In genomic region chr2:232310690-232311089, GRCh38 we compare ENCODE assay signal across 15 cellular contexts.
DNase-seq lines count a peak whose midpoint lies in the region; ATAC-seq and TF ChIP-seq lines count a peak whose summit lies in the region.
"Had no signal": no experiment of that assay in that cellular context is flagged by ENCODE, and none has a peak within 500 bp of the region (broad histone marks: within the 10 kb centered on the region; RNA-seq: fewer than 3 reads in every experiment).

No MANE protein-coding gene starts in this region.

- H3K36me3 ChIP-seq in CD4-positive, CD25-positive, alpha-beta regulatory T cell (ENCODE audit: control insufficient read depth, insufficient read depth, low read length), result no peaks in the 10 kb centered on the region
- H3K36me3 ChIP-seq: BE2C had no signal

- no peaks in the 10 kb centered on the region for H3K9me3 ChIP-seq in CD4-positive, CD25-positive, alpha-beta regulatory T cell (ENCODE audit: control insufficient read depth in 2 of 2, low read length in 2 of 2)
- H3K9me3 ChIP-seq: BE2C had no signal

- H3K4me1 ChIP-seq in CD4-positive, CD25-positive, alpha-beta regulatory T cell (ENCODE audit: control insufficient read depth, insufficient read depth, low read length, poor library complexity, severe bottlenecking), result peaks cover 58% of the 10 kb centered on the region
- H3K4me1 ChIP-seq: BE2C had no signal

- no peaks in the 10 kb centered on the region for H3K27me3 Mint-ChIP-seq in CD4-positive, CD25-positive, alpha-beta regulatory T cell
- no peaks in the 10 kb centered on the region for H3K27me3 Mint-ChIP-seq in activated naive CD8-positive, alpha-beta T cell treated with anti-CD3 and anti-CD28 coated beads, Interleukin-2, amount 10 ng/mL, durations not matched to agents 7 days and 5 days
- no peaks in the 10 kb centered on the region for H3K27me3 Mint-ChIP-seq in natural killer cell (ENCODE audit: low read depth in 2 of 2)
- H3K27me3 Mint-ChIP-seq: progenitor cell of endocrine pancreas had no signal

- H3K9me3 Mint-ChIP-seq in CD4-positive, CD25-positive, alpha-beta regulatory T cell, result peaks cover 0 to 5% (median 0%) of the 10 kb centered on the region in 7 donors
- peaks cover 9% of the 10 kb centered on the region for H3K9me3 Mint-ChIP-seq in activated naive CD8-positive, alpha-beta T cell treated with anti-CD3 and anti-CD28 coated beads, Interleukin-2, amount 10 ng/mL, durations not matched to agents 7 days and 5 days
- H3K9me3 Mint-ChIP-seq in natural killer cell, result no peaks in the 10 kb centered on the region

- H3K4me1 Mint-ChIP-seq in CD4-positive, CD25-positive, alpha-beta regulatory T cell, result peaks cover 27 to 83% (median 61%) of the 10 kb centered on the region in 4 donors
- peaks cover 74% of the 10 kb centered on the region for H3K4me1 Mint-ChIP-seq in activated naive CD8-positive, alpha-beta T cell treated with anti-CD3 and anti-CD28 coated beads, Interleukin-2, amount 10 ng/mL, durations not matched to agents 7 days and 5 days
- peaks cover 74 to 85% of the 10 kb centered on the region in 2 donors for H3K4me1 Mint-ChIP-seq in natural killer cell

- ATAC-seq in CD4-positive, CD25-positive, alpha-beta regulatory T cell (ENCODE audit: low read depth in 2 of 2), result no peak
- ATAC-seq in activated naive CD8-positive, alpha-beta T cell treated with anti-CD3 and anti-CD28 coated beads, Interleukin-2, amount 10 ng/mL, durations not matched to agents 7 days and 5 days (ENCODE audit: low read depth), result no peak
- ATAC-seq in natural killer cell (no peak), HG03521 (IDR thresholded peaks at IDR 0.05; ENCODE audit: unreplicated experiment) (no peak), HG02885 (IDR thresholded peaks at IDR 0.05; ENCODE audit: poor library complexity, unreplicated experiment) (no peak)

- no peak for DNase-seq in CD4-positive, CD25-positive, alpha-beta regulatory T cell
- DNase-seq in GM03348 (ENCODE audit: low spot score) (peak; percentile 42), natural killer cell (no peak), EL (no peak)
- DNase-seq in activated naive CD8-positive, alpha-beta T cell treated with anti-CD3 and anti-CD28 coated beads, Interleukin-2, amount 10 ng/mL, durations not matched to agents 7 days and 5 days, result no peak
- DNase-seq: activated CD4-positive, CD25-positive, alpha-beta regulatory T cell treated with anti-CD3 and anti-CD28 coated beads, Interleukin-2, amount 50 U/mL, for 72 hours; BE2C; DMS79 treated with DMSO at 0.1 percent for 48 hours; Karpas-422; NCI-H1417 treated with DMSO at 0.1 percent for 48 hours; stimulated activated CD4-positive, alpha-beta T cell treated with anti-CD3 and anti-CD28 coated beads, Interleukin-12 subunit alpha, Interleukin-12 subunit beta, amount 100 ng/mL, for 4 hours had no signal

- H3K4me3 Mint-ChIP-seq in CD4-positive, CD25-positive, alpha-beta regulatory T cell, result peak overlapping the region; percentile 57 to 87 (median 78)
- peak overlapping the region; percentile 54 for H3K4me3 Mint-ChIP-seq in activated naive CD8-positive, alpha-beta T cell treated with anti-CD3 and anti-CD28 coated beads, Interleukin-2, amount 10 ng/mL, durations not matched to agents 7 days and 5 days
- peak overlapping the region; percentile 71 for H3K4me3 Mint-ChIP-seq in natural killer cell

- POLR2A ChIA-PET in activated naive CD8-positive, alpha-beta T cell treated with anti-CD3 and anti-CD28 coated beads, Interleukin-2, amount 10 ng/mL, durations not matched to agents 7 days and 5 days (lab: Charles Lee), result interaction anchor here (1.5 to 4.1 kb wide), 4 partner anchors 10 to 381 kb away, joined by 4 to 53 read pairs (median 14); no protein-coding TSS in a partner anchor

- peak overlapping the region; percentile 68 for H3K27ac ChIP-seq in CD4-positive, CD25-positive, alpha-beta regulatory T cell (ENCODE audit: insufficient read depth, low read length, poor library complexity, severe bottlenecking)
- H3K27ac ChIP-seq: hepatocyte had no signal

- H3K4me3 ChIP-seq in CD4-positive, CD25-positive, alpha-beta regulatory T cell (ENCODE audit: low read depth, low read length), result peak overlapping the region; percentile 45
- H3K4me3 ChIP-seq: hepatocyte had no signal

- intact Hi-C loops in natural killer cell (cut with micrococcal nuclease), result no loop called here

- H3K27me3 ChIP-seq in CD4-positive, CD25-positive, alpha-beta regulatory T cell (ENCODE audit: control insufficient read depth, insufficient read depth, low read length), result no peaks in the 10 kb centered on the region
- H3K27me3 ChIP-seq: BE2C, hepatocyte had no signal

- H3K27ac Mint-ChIP-seq in CD4-positive, CD25-positive, alpha-beta regulatory T cell, result peak overlapping the region; percentile 94 to 96 (median 95)
- peak overlapping the region; percentile 89 for H3K27ac Mint-ChIP-seq in activated naive CD8-positive, alpha-beta T cell treated with anti-CD3 and anti-CD28 coated beads, Interleukin-2, amount 10 ng/mL, durations not matched to agents 7 days and 5 days
- H3K27ac Mint-ChIP-seq in natural killer cell, result peak overlapping the region; percentile 92 to 96
- H3K27ac Mint-ChIP-seq: progenitor cell of endocrine pancreas had no signal

- no peak for TF ChIP-seq CTCF in natural killer cell (IDR thresholded peaks at IDR 0.05)

- H3K36me3 Mint-ChIP-seq in CD4-positive, CD25-positive, alpha-beta regulatory T cell, result peaks cover 13% of the 10 kb centered on the region
- H3K36me3 Mint-ChIP-seq in activated naive CD8-positive, alpha-beta T cell treated with anti-CD3 and anti-CD28 coated beads, Interleukin-2, amount 10 ng/mL, durations not matched to agents 7 days and 5 days, result peaks cover 44% of the 10 kb centered on the region
- no peaks in the 10 kb centered on the region for H3K36me3 Mint-ChIP-seq in natural killer cell
